Comparison of ENCODE assay signal across 27 cellular contexts in the genomic region with DNA sequence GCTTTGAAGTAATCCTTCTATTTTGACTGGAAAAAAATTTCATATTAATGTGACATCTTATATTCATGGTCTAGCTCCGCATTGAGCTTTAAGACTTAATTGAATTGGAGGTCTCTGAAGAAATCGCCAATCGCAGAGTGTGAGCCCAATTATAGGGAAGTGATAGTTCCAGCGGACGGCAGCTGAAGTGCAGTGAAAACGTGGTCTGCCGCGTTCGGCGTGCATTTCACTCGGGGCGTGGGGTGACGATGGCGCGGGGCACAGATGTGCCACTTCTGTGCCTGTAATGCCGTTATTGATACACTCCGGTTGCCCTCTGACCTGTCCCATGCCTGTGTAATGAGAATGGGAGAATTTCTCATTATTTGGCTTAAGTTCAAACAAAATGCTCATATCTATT.
"Had no signal": no experiment of that assay in that cellular context is flagged by ENCODE, and none has a peak within 500 bp of the region (broad histone marks: within the 10 kb centered on the region; RNA-seq: fewer than 3 reads in every experiment).

No MANE protein-coding gene starts in this region.

- DNase-seq: activated CD4-positive, alpha-beta T cell treated with anti-CD3 and anti-CD28 coated beads for 48 hours; activated CD4-positive, alpha-beta T cell treated with anti-CD3 and anti-CD28 coated beads, Interleukin-2, amount 50 U/mL, for 1 hour; activated CD4-positive, alpha-beta T cell treated with anti-CD3 and anti-CD28 coated beads, Interleukin-2, amount 50 U/mL, for 48 hours; activated CD8-positive, alpha-beta memory T cell treated with anti-CD3 and anti-CD28 coated beads for 24 hours; activated CD8-positive, alpha-beta T cell treated with anti-CD3 and anti-CD28 coated beads for 36 hours; activated effector memory CD4-positive, alpha-beta T cell treated with anti-CD3 and anti-CD28 coated beads, Interleukin-2, amount 50 U/mL, for 16 hours; activated naive CD4-positive, alpha-beta T cell treated with anti-CD3 and anti-CD28 coated beads for 36 hours; activated naive CD8-positive, alpha-beta T cell treated with anti-CD3 and anti-CD28 coated beads for 36 hours; activated naive CD8-positive, alpha-beta T cell treated with anti-CD3 and anti-CD28 coated beads, Interleukin-2, amount 50 U/mL, for 24 hours; activated T-cell treated with anti-CD3 and anti-CD28 coated beads, Interleukin-2, amount 50 U/mL, for 48 hours; adrenal gland; amygdala; aorta; body of pancreas; caudate nucleus; cortex of kidney; dermis blood vessel endothelial cell; effector CD4-positive, alpha-beta T cell; effector memory CD8-positive, alpha-beta T cell; erythroblast; esophagus squamous epithelium; head of caudate nucleus; hippocampal formation; T-helper 2 cell had no signal

- H3K36me3 ChIP-seq: adrenal gland, esophagus squamous epithelium had no signal

- H3K27ac ChIP-seq: adrenal gland, body of pancreas, esophagus squamous epithelium, VCaP had no signal

- H3K27me3 ChIP-seq: adrenal gland, body of pancreas, esophagus squamous epithelium had no signal

- H3K4me3 ChIP-seq: adrenal gland, body of pancreas, esophagus squamous epithelium had no signal

- H3K4me1 ChIP-seq: adrenal gland, body of pancreas, esophagus squamous epithelium had no signal

- ATAC-seq: activated CD4-positive, CD25-positive, alpha-beta regulatory T cell treated with anti-CD3 and anti-CD28 coated beads, Interleukin-2, amount 50 U/mL, for 24 hours; activated CD8-positive, alpha-beta T cell treated with anti-CD3 and anti-CD28 coated beads for 36 hours; activated naive CD8-positive, alpha-beta T cell treated with anti-CD3 and anti-CD28 coated beads, Interleukin-2, amount 50 U/mL, for 24 hours; body of pancreas; effector memory CD8-positive, alpha-beta T cell; WTC11 had no signal

- H3K9me3 ChIP-seq: adrenal gland, body of pancreas, esophagus squamous epithelium had no signal
